Comparison of ENCODE assay signal across 3 cellular contexts in genomic region chr3:174480767-174481166, GRCh38.
"Had no signal": no experiment of that assay in that cellular context is flagged by ENCODE, and none has a peak within 500 bp of the region (broad histone marks: within the 10 kb centered on the region; RNA-seq: fewer than 3 reads in every experiment).

No MANE protein-coding gene starts in this region.

- DNase-seq: IMR-90, KBM-7, KG1 had no signal
